Comparison of ENCODE assay signal across 1 cellular context in genomic region chr6:145735356-145736165, GRCh38.
TF ChIP-seq lines count a peak whose summit lies in the region.

EPM2A (minus strand) TSS chr6:145735520; CDS start chr6:145735498, 22 bp downstream.

TF ChIP-seq in K562, 482 proteins besides CTCF, POLR2A, EP300 and RAD21 (continues in another document):
- peak; percentile 97 for TF ChIP-seq MGA (IDR thresholded peaks at IDR 0.05)
- peak; percentile 35 to 37; a peak in 2 of 4 replicates for TF ChIP-seq MAZ (CRISPR knock-in tag; conservative IDR thresholded peaks at IDR 0.05 in 1 of 2, IDR thresholded peaks at IDR 0.05 in 1 of 2)
- TF ChIP-seq LARP7 (IDR thresholded peaks at IDR 0.05) = peak; percentile 41; the same call in 1 of the 2 replicates
- no peak for TF ChIP-seq ZBTB17 (CRISPR knock-in tag; IDR thresholded peaks at IDR 0.05)
- TF ChIP-seq AFF1 (IDR thresholded peaks at IDR 0.05; ENCODE audit: low read depth in 1 of 2, partially characterized antibody in 2 of 2) = peak in 1 of 2 experiments; percentile 38
- no peak for TF ChIP-seq CBX8 (IDR thresholded peaks at IDR 0.05; ENCODE audit: borderline replicate concordance, extremely low read depth, low read depth, low read length, poor library complexity, severe bottlenecking)
- TF ChIP-seq ATF3 (IDR thresholded peaks at IDR 0.05) = no peak
- 0 out of 2 replicates have a peak, but pooled peaks have one; percentile 42 for TF ChIP-seq ATF3 (CRISPR knock-in tag; conservative IDR thresholded peaks at IDR 0.05)
- peak; percentile 74 for TF ChIP-seq CXXC5 (CRISPR knock-in tag; IDR thresholded peaks at IDR 0.05)
- no peak for TF ChIP-seq ETV6 (IDR thresholded peaks at IDR 0.05; ENCODE audit: borderline replicate concordance in 1 of 2, low read depth in 2 of 2, low read length in 1 of 2)
- peak; percentile 82; the same call in 1 of the 2 replicates for TF ChIP-seq ETV6 (CRISPR knock-in tag; IDR thresholded peaks at IDR 0.05; ENCODE audit: borderline replicate concordance)
- 0 out of 2 replicates have a peak, but pooled peaks have one; percentile 25 for TF ChIP-seq ZKSCAN8 (CRISPR knock-in tag; IDR thresholded peaks at IDR 0.05)
- TF ChIP-seq NCOA2 (IDR thresholded peaks at IDR 0.05; ENCODE audit: partially characterized antibody in 2 of 2) = no peak
- peak; percentile 82 for TF ChIP-seq CCNT2 (IDR thresholded peaks at IDR 0.05; ENCODE audit: borderline replicate concordance, extremely low read depth, insufficient read length, low read depth, low read length)
- TF ChIP-seq GTF2B (IDR thresholded peaks at IDR 0.05; ENCODE audit: extremely low read depth, insufficient read length) = no peak
- TF ChIP-seq MNT (conservative IDR thresholded peaks at IDR 0.05) = peak; percentile 91 to 92
- peak; percentile 68 for TF ChIP-seq TBP (optimal IDR thresholded peaks at IDR 0.05; ENCODE audit: low read depth, low read length)
- TF ChIP-seq SIN3B (IDR thresholded peaks at IDR 0.05; ENCODE audit: low read depth) = peak; percentile 18; the same call in 1 of the 2 replicates
- TF ChIP-seq TCF3 (CRISPR knock-in tag; IDR thresholded peaks at IDR 0.05) = no peak; the same call in 1 of the 2 replicates
- TF ChIP-seq PREB (CRISPR knock-in tag; IDR thresholded peaks at IDR 0.05) = no peak
- peak; percentile 17 for TF ChIP-seq PHF20 (IDR thresholded peaks at IDR 0.05; ENCODE audit: partially characterized antibody)
- no peak for TF ChIP-seq CREB3 (tag; conservative IDR thresholded peaks at IDR 0.05; ENCODE audit: low read depth)
- peak; percentile 34; the same call in 1 of the 2 replicates for TF ChIP-seq DPF2 (IDR thresholded peaks at IDR 0.05)
- TF ChIP-seq PTRF (tag; IDR thresholded peaks at IDR 0.05) = no peak
- TF ChIP-seq ZNF592 (IDR thresholded peaks at IDR 0.05) = peak; percentile 74
- peak; percentile 14; the same call in 1 of the 2 replicates for TF ChIP-seq GTF2A2 (tag; IDR thresholded peaks at IDR 0.05)
- peak; percentile 15 for TF ChIP-seq TAF1 (IDR thresholded peaks at IDR 0.05; ENCODE audit: control insufficient read depth, extremely low read depth, insufficient read depth, low read length, severe bottlenecking)
